Comparison of ENCODE assay signal across 25 cellular contexts in genomic region chr3:156902916-156903315, GRCh38.
A peak's percentile ranks its signal among the peaks of the same experiment; 100 is the strongest.
DNase-seq lines count a peak whose midpoint lies in the region; ATAC-seq, FAIRE-seq and TF ChIP-seq lines count a peak whose summit lies in the region.
"Had no signal": no experiment of that assay in that cellular context is flagged by ENCODE, and none has a peak within 500 bp of the region (broad histone marks: within the 10 kb centered on the region; RNA-seq: fewer than 3 reads in every experiment).

No MANE protein-coding gene starts in this region.

- in situ Hi-C loops in ACHN (cut with HindIII; ENCODE audit: low pct_ligation_motif_present, low pct_unique_long_range_greater_than_20kb, low sequenced_read_pairs) = no loop called here

- CTCF ChIA-PET in PC-3 (lab: Charles Lee) = no interaction called here

- H3K9ac ChIP-seq in adipocyte (ENCODE audit: low read length) (no peak overlapping the region), PC-3 (ENCODE audit: low read length) (no peak overlapping the region)

- H3K4me2 ChIP-seq in PC-3 (ENCODE audit: low read length) = no peak overlapping the region

- no peaks in the 10 kb centered on the region for H3F3A ChIP-seq in PC-3 (ENCODE audit: low read length, unreplicated experiment)

- H3K9me3 ChIP-seq in adipocyte (ENCODE audit: control insufficient read depth, low read length) (no peaks in the 10 kb centered on the region), pancreas (no peaks in the 10 kb centered on the region), PC-3 (ENCODE audit: low read length) (no peaks in the 10 kb centered on the region)
- H3K9me3 ChIP-seq: BE2C had no signal

- peaks cover 2% of the 10 kb centered on the region for H3K4me1 ChIP-seq in adipocyte (ENCODE audit: control insufficient read depth, insufficient read depth, low read length)
- no peaks in the 10 kb centered on the region for H3K4me1 ChIP-seq in pancreas
- no peaks in the 10 kb centered on the region for H3K4me1 ChIP-seq in PC-3 (ENCODE audit: insufficient read depth, low read length)
- H3K4me1 ChIP-seq: BE2C had no signal

- H3K27me3 ChIP-seq in adipocyte (replicated peaks; ENCODE audit: control insufficient read depth, insufficient read depth, low read length) (no peaks in the 10 kb centered on the region), pancreas (no peaks in the 10 kb centered on the region), PC-3 (ENCODE audit: low read length) (no peaks in the 10 kb centered on the region)
- H3K27me3 ChIP-seq: BE2C had no signal

- no peaks in the 10 kb centered on the region for H3K9me2 ChIP-seq in PC-3 (replicated peaks; ENCODE audit: low read length)

- H3K79me2 ChIP-seq in PC-3 (ENCODE audit: low read length) = no peaks in the 10 kb centered on the region

- DNase-seq in adipocyte (ENCODE audit: low read depth) (peak; percentile 64), dedifferentiated amniotic fluid mesenchymal stem cell (ENCODE audit: extremely low spot score) (peak; percentile 65), pancreas (no peak), PC-3 (no peak), ACHN (no peak), GM03348 (ENCODE audit: low spot score) (no peak), D721Med (ENCODE audit: insufficient read length, low spot score) (no peak)
- DNase-seq: BE2C; Calu3; CD8-positive, alpha-beta memory T cell; DMS153; DND-41; KBM-7; MV-4-11; NCI-H1105; NCI-H1436 treated with DMSO at 0.1 percent for 48 hours; NCI-H1930; NCI-H2107; NCI-H446; NCI-H524 treated with DMSO at 0.1 percent for 48 hours; NCI-H82; SHP77 treated with DMSO at 0.1 percent for 48 hours had no signal

- POLR2A ChIA-PET in PC-3 (lab: Charles Lee; ENCODE audit: unreplicated experiment) = no interaction called here

- ATAC-seq in pancreas (no peak), PC-3 (no peak)
- ATAC-seq: GM12878, HCT116, Panc1 had no signal

- TF ChIP-seq CTCF in pancreas (IDR thresholded peaks at IDR 0.05) = no peak
- no peak for TF ChIP-seq CTCF in PC-3 (conservative IDR thresholded peaks at IDR 0.05; ENCODE audit: low read depth, low read length)
- TF ChIP-seq CTCF in D721Med (IDR thresholded peaks at IDR 0.05; ENCODE audit: insufficient read depth, missing control alignments) = no peak

- no peak overlapping the region for H3K27ac ChIP-seq in pancreas
- H3K27ac ChIP-seq in PC-3 (ENCODE audit: low read length) = no peak overlapping the region

- FAIRE-seq in pancreas (lab: Jason Lieb, UNC) (peak; percentile 49), D721Med (lab: Jason Lieb, UNC) (no peak)
- FAIRE-seq: GM12878 had no signal

- H4K20me1 ChIP-seq in PC-3 (ENCODE audit: low read length) = no peaks in the 10 kb centered on the region

- intact Hi-C loops in pancreas (cut with DNase I) = no loop called here
- intact Hi-C loops in PC-3 (cut with micrococcal nuclease) = no loop called here

- BruUV-seq in PC-3 (replicated peaks; lab: Mats Ljungman, UMichigan) = no TSS peak

- no peaks in the 10 kb centered on the region for H3K36me3 ChIP-seq in adipocyte (ENCODE audit: control insufficient read depth, insufficient read depth, low read length, severe bottlenecking)
- H3K36me3 ChIP-seq in pancreas = no peaks in the 10 kb centered on the region
- no peaks in the 10 kb centered on the region for H3K36me3 ChIP-seq in PC-3 (ENCODE audit: low read depth, low read length)
- H3K36me3 ChIP-seq: BE2C had no signal

- H2AFZ ChIP-seq in PC-3 (ENCODE audit: low read length) = no peak overlapping the region

- H3K4me3 ChIP-seq in adipocyte (ENCODE audit: low read length) (no peak overlapping the region), pancreas (no peak overlapping the region), PC-3 (ENCODE audit: low read length) (no peak overlapping the region)
- H3K4me3 ChIP-seq: GM12878 had no signal

Comparison
In these comparisons a context has a peak if more than half of its experiments do, and no peak if none do; other contexts are left out.
1. DNase-seq: peak in adipocyte (single experiment) and dedifferentiated amniotic fluid mesenchymal stem cell (single experiment); none in pancreas (0 of 6), PC-3 (single experiment), ACHN (single experiment), GM03348 (single experiment) and D721Med (single experiment).